Comparison of ENCODE assay signal across 11 cellular contexts in the genomic region with DNA sequence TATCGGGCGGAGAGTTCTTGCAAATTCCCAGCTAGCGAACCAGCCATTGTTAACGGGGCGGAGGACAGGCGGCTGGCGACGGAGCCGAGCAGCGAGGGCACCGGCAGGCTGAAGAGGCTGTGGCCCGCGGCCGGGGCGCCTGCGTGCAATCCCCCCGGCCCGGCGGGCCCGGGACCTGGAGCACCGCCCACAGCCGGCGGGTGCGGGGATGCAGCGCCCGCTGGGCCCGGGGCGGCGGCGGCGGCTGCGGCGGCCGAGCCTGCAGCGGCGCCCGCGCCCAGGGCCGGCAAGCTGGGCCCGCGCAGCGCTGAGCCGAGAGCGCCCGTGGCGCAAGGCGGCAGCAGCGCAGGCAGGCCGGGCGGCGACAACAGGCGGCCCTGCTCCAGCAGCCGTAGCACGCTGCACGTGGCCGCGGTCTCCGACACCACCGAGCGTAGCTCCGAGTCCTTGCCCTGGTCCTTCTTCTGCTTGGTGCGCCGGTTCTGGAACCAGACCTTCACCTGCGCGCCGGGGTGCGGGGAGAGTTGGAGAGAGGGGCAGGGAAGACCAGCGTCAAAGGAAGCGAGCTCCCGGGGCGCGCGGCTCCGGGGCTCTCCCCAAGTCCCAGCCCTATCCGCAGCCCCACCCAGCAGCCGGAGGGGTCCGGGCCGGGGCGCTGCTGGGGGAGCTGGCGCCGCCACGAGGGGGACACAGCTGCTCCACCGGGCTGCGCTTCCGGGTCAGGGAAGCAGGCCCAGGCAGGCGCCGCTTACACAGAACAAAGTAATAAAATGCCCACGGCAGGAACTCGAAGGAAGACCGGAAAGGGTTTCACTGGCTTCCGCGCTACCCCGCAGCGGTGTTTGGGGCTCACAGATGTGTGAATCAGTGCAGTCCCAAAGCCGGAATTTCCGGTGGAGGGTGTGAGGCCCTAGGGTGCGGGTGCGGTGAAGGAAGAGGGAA. TPM values are rescaled to one million over a fixed set of nuclear protein-coding genes. Genes with fewer than 3 reads are reported as not detected.
DNase-seq lines count a peak whose midpoint lies in the region; ATAC-seq lines count a peak whose summit lies in the region.
"Had no signal": no experiment of that assay in that cellular context is flagged by ENCODE, and none has a peak within 500 bp of the region (broad histone marks: within the 10 kb centered on the region; RNA-seq: fewer than 3 reads in every experiment).

No MANE protein-coding gene starts in this region.

- peaks cover 46% of the 10 kb centered on the region for H3K4me1 ChIP-seq in iPS-18a (ENCODE audit: control insufficient read depth, low read depth, low read length)

- H3K9ac ChIP-seq in iPS-18a (ENCODE audit: low read length) = no peak overlapping the region

- CTCF ChIA-PET in activated CD4-positive, alpha-beta memory T cell treated with anti-CD3 and anti-CD28 coated beads for 36 hours (lab: Charles Lee) = interaction anchor here (0.9 to 2.6 kb wide), 5 partner anchors 29 to 42 kb away, joined by 4 to 15 read pairs (median 5); no protein-coding TSS in a partner anchor
- CTCF ChIA-PET in activated CD4-positive, alpha-beta memory T cell treated with anti-CD3 and anti-CD28 coated beads, Interleukin-2, amount 10 ng/mL, durations not matched to agents 7 days and 5 days (lab: Charles Lee) = interaction anchor here (1.7 to 2.1 kb wide), 2 partner anchors 33 to 40 kb away, joined by 7 to 15 read pairs; no protein-coding TSS in a partner anchor

- peak overlapping the region; percentile 41 for H3K4me3 Mint-ChIP-seq in activated CD4-positive, alpha-beta memory T cell treated with anti-CD3 and anti-CD28 coated beads for 36 hours
- H3K4me3 Mint-ChIP-seq in activated CD4-positive, alpha-beta memory T cell treated with anti-CD3 and anti-CD28 coated beads, Interleukin-2, amount 10 ng/mL, durations not matched to agents 7 days and 5 days = no peak overlapping the region
- H3K4me3 Mint-ChIP-seq in activated naive CD8-positive, alpha-beta T cell treated with anti-CD3 and anti-CD28 coated beads, Interleukin-2, amount 10 ng/mL, durations not matched to agents 7 days and 5 days = no peak overlapping the region
- peak overlapping the region; percentile 29 for H3K4me3 Mint-ChIP-seq in stimulated activated effector memory CD8-positive, alpha-beta T cell treated with anti-CD3 and anti-CD28 coated beads, Interleukin-12 subunit alpha, Interleukin-12 subunit beta, amount 100 ng/mL, for 72 hours

- intact Hi-C loops in activated CD4-positive, alpha-beta memory T cell treated with anti-CD3 and anti-CD28 coated beads for 36 hours (cut with micrococcal nuclease) = no loop called here

- H3K9me3 ChIP-seq in iPS-18a (ENCODE audit: control insufficient read depth, low read depth, low read length) = no peaks in the 10 kb centered on the region

- H3K36me3 ChIP-seq in iPS-18a (ENCODE audit: control insufficient read depth, low read depth, low read length) = no peaks in the 10 kb centered on the region

- H3K27ac Mint-ChIP-seq in activated CD4-positive, alpha-beta memory T cell treated with anti-CD3 and anti-CD28 coated beads for 36 hours = no peak overlapping the region
- no peak overlapping the region for H3K27ac Mint-ChIP-seq in activated CD4-positive, alpha-beta memory T cell treated with anti-CD3 and anti-CD28 coated beads, Interleukin-2, amount 10 ng/mL, durations not matched to agents 7 days and 5 days
- peak overlapping the region; percentile 65 for H3K27ac Mint-ChIP-seq in activated naive CD8-positive, alpha-beta T cell treated with anti-CD3 and anti-CD28 coated beads, Interleukin-2, amount 10 ng/mL, durations not matched to agents 7 days and 5 days
- H3K27ac Mint-ChIP-seq in stimulated activated effector memory CD8-positive, alpha-beta T cell treated with anti-CD3 and anti-CD28 coated beads, Interleukin-12 subunit alpha, Interleukin-12 subunit beta, amount 100 ng/mL, for 72 hours = no peak overlapping the region

- peak overlapping the region; percentile 40 for H3K4me3 ChIP-seq in iPS-18a (ENCODE audit: low read length)

- POLR2A ChIA-PET in activated CD4-positive, alpha-beta memory T cell treated with anti-CD3 and anti-CD28 coated beads for 36 hours (lab: Charles Lee) = no interaction called here
- POLR2A ChIA-PET in activated CD4-positive, alpha-beta memory T cell treated with anti-CD3 and anti-CD28 coated beads, Interleukin-2, amount 10 ng/mL, durations not matched to agents 7 days and 5 days (lab: Charles Lee) = interaction anchor here (2.0 kb wide), 1 partner anchor 25 kb away, joined by 4 read pairs; no protein-coding TSS in a partner anchor
- POLR2A ChIA-PET in activated naive CD8-positive, alpha-beta T cell treated with anti-CD3 and anti-CD28 coated beads, Interleukin-2, amount 10 ng/mL, durations not matched to agents 7 days and 5 days (lab: Charles Lee) = no interaction called here

- H3K9me3 Mint-ChIP-seq in activated CD4-positive, alpha-beta memory T cell treated with anti-CD3 and anti-CD28 coated beads for 36 hours = no peaks in the 10 kb centered on the region
- no peaks in the 10 kb centered on the region for H3K9me3 Mint-ChIP-seq in activated CD4-positive, alpha-beta memory T cell treated with anti-CD3 and anti-CD28 coated beads, Interleukin-2, amount 10 ng/mL, durations not matched to agents 7 days and 5 days
- peaks cover 1% of the 10 kb centered on the region for H3K9me3 Mint-ChIP-seq in activated naive CD8-positive, alpha-beta T cell treated with anti-CD3 and anti-CD28 coated beads, Interleukin-2, amount 10 ng/mL, durations not matched to agents 7 days and 5 days
- no peaks in the 10 kb centered on the region for H3K9me3 Mint-ChIP-seq in stimulated activated effector memory CD8-positive, alpha-beta T cell treated with anti-CD3 and anti-CD28 coated beads, Interleukin-12 subunit alpha, Interleukin-12 subunit beta, amount 100 ng/mL, for 72 hours

- no peaks in the 10 kb centered on the region for H3K36me3 Mint-ChIP-seq in activated CD4-positive, alpha-beta memory T cell treated with anti-CD3 and anti-CD28 coated beads for 36 hours
- H3K36me3 Mint-ChIP-seq in activated CD4-positive, alpha-beta memory T cell treated with anti-CD3 and anti-CD28 coated beads, Interleukin-2, amount 10 ng/mL, durations not matched to agents 7 days and 5 days (ENCODE audit: low read depth) = peaks cover 4% of the 10 kb centered on the region
- H3K36me3 Mint-ChIP-seq in activated naive CD8-positive, alpha-beta T cell treated with anti-CD3 and anti-CD28 coated beads, Interleukin-2, amount 10 ng/mL, durations not matched to agents 7 days and 5 days = peaks cover 8% of the 10 kb centered on the region
- peaks cover 11% of the 10 kb centered on the region for H3K36me3 Mint-ChIP-seq in stimulated activated effector memory CD8-positive, alpha-beta T cell treated with anti-CD3 and anti-CD28 coated beads, Interleukin-12 subunit alpha, Interleukin-12 subunit beta, amount 100 ng/mL, for 72 hours

- H3K27me3 Mint-ChIP-seq in activated CD4-positive, alpha-beta memory T cell treated with anti-CD3 and anti-CD28 coated beads for 36 hours = peaks cover 77% of the 10 kb centered on the region
- peaks cover 83% of the 10 kb centered on the region for H3K27me3 Mint-ChIP-seq in activated CD4-positive, alpha-beta memory T cell treated with anti-CD3 and anti-CD28 coated beads, Interleukin-2, amount 10 ng/mL, durations not matched to agents 7 days and 5 days
- H3K27me3 Mint-ChIP-seq in activated naive CD8-positive, alpha-beta T cell treated with anti-CD3 and anti-CD28 coated beads, Interleukin-2, amount 10 ng/mL, durations not matched to agents 7 days and 5 days = peaks cover 81% of the 10 kb centered on the region

- H3K27me3 ChIP-seq in iPS-18a (ENCODE audit: control insufficient read depth, insufficient read depth, low read length) = peaks cover 100% of the 10 kb centered on the region

- no peak overlapping the region for H3K27ac ChIP-seq in iPS-18a (ENCODE audit: low read length)

- ATAC-seq in activated naive CD8-positive, alpha-beta T cell treated with anti-CD3 and anti-CD28 coated beads, Interleukin-2, amount 10 ng/mL, durations not matched to agents 7 days and 5 days (ENCODE audit: low read depth) = no peak
- peak; percentile 17 for ATAC-seq in stimulated activated effector memory CD8-positive, alpha-beta T cell treated with anti-CD3 and anti-CD28 coated beads, Interleukin-12 subunit alpha, Interleukin-12 subunit beta, amount 100 ng/mL, for 72 hours
- no peak for ATAC-seq in GM21447 (IDR thresholded peaks at IDR 0.05; ENCODE audit: unreplicated experiment)

- no peak for DNase-seq in activated CD4-positive, alpha-beta memory T cell treated with anti-CD3 and anti-CD28 coated beads for 36 hours
- no peak for DNase-seq in activated CD4-positive, alpha-beta memory T cell treated with anti-CD3 and anti-CD28 coated beads, Interleukin-2, amount 10 ng/mL, durations not matched to agents 7 days and 5 days
- DNase-seq in activated naive CD8-positive, alpha-beta T cell treated with anti-CD3 and anti-CD28 coated beads, Interleukin-2, amount 10 ng/mL, durations not matched to agents 7 days and 5 days = peak; percentile 35
- no peak for DNase-seq in stimulated activated effector memory CD8-positive, alpha-beta T cell treated with anti-CD3 and anti-CD28 coated beads, Interleukin-12 subunit alpha, Interleukin-12 subunit beta, amount 100 ng/mL, for 72 hours (ENCODE audit: low spot score in 2 of 2)
- DNase-seq in GM19240 (ENCODE audit: insufficient read length, low spot score) (no peak), NCI-H128 (lab: John Stamatoyannopoulos, UW; ENCODE audit: unreplicated experiment) (no peak)
- DNase-seq: HCEC 1CT had no signal

- peaks cover 38% of the 10 kb centered on the region for H3K4me1 Mint-ChIP-seq in activated CD4-positive, alpha-beta memory T cell treated with anti-CD3 and anti-CD28 coated beads for 36 hours (ENCODE audit: low read depth)
- H3K4me1 Mint-ChIP-seq in activated CD4-positive, alpha-beta memory T cell treated with anti-CD3 and anti-CD28 coated beads, Interleukin-2, amount 10 ng/mL, durations not matched to agents 7 days and 5 days = peaks cover 9% of the 10 kb centered on the region
- peaks cover 10% of the 10 kb centered on the region for H3K4me1 Mint-ChIP-seq in activated naive CD8-positive, alpha-beta T cell treated with anti-CD3 and anti-CD28 coated beads, Interleukin-2, amount 10 ng/mL, durations not matched to agents 7 days and 5 days
- peaks cover 28% of the 10 kb centered on the region for H3K4me1 Mint-ChIP-seq in stimulated activated effector memory CD8-positive, alpha-beta T cell treated with anti-CD3 and anti-CD28 coated beads, Interleukin-12 subunit alpha, Interleukin-12 subunit beta, amount 100 ng/mL, for 72 hours

RNA-seq across cellular contexts. Expression of gene VAX1, which starts 3.7 kb away (rescaled TPM):
- total RNA-seq in activated CD4-positive, alpha-beta memory T cell treated with anti-CD3 and anti-CD28 coated beads for 36 hours = not detected
- total RNA-seq in activated CD4-positive, alpha-beta memory T cell treated with anti-CD3 and anti-CD28 coated beads, Interleukin-2, amount 10 ng/mL, durations not matched to agents 7 days and 5 days = not detected
- total RNA-seq in activated naive CD8-positive, alpha-beta T cell treated with anti-CD3 and anti-CD28 coated beads, Interleukin-2, amount 10 ng/mL, durations not matched to agents 7 days and 5 days = not detected
- total RNA-seq: HT-29, pulmonary artery endothelial cell had no signal

Comparison
In these comparisons a context has a peak if more than half of its experiments do, and no peak if none do; other contexts are left out.
1. H3K4me3 Mint-ChIP-seq: peak in activated CD4-positive, alpha-beta memory T cell treated with anti-CD3 and anti-CD28 coated beads for 36 hours (single experiment) and stimulated activated effector memory CD8-positive, alpha-beta T cell treated with anti-CD3 and anti-CD28 coated beads, Interleukin-12 subunit alpha, Interleukin-12 subunit beta, amount 100 ng/mL, for 72 hours (single experiment); none in activated CD4-positive, alpha-beta memory T cell treated with anti-CD3 and anti-CD28 coated beads, Interleukin-2, amount 10 ng/mL, durations not matched to agents 7 days and 5 days (single experiment) and activated naive CD8-positive, alpha-beta T cell treated with anti-CD3 and anti-CD28 coated beads, Interleukin-2, amount 10 ng/mL, durations not matched to agents 7 days and 5 days (single experiment).